Comparison of ENCODE assay signal across 26 cellular contexts in the genomic region with DNA sequence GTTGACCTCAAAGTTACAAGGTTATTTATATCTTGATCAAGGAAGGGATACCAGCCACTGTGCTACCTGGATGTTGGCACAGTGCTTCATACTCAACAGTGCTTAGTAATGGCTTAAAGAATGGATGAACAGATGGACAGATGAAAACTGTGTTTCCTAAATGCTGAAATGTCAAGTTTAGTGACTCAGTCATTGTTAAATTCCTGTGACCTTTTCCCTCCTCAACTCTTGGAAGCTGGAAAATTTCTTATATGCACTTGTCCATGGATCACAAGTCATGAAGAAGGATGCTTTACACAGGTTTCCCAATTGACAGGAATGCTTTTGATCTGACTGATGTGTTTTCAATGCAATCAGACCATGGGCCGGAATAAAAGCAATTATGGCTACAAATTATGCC.
"Had no signal": no experiment of that assay in that cellular context is flagged by ENCODE, and none has a peak within 500 bp of the region (broad histone marks: within the 10 kb centered on the region; RNA-seq: fewer than 3 reads in every experiment).

No MANE protein-coding gene starts in this region.

- H3K9me3 Mint-ChIP-seq: naive thymus-derived CD8-positive, alpha-beta T cell; natural killer cell treated with Interleukin-12 subunit alpha and Interleukin-12 subunit beta and Interleukin-15 and Interleukin-18, amount 100 ng/mL, for 72 hours; nephron progenitor cell; neural crest cell; stimulated activated effector memory CD8-positive, alpha-beta T cell treated with anti-CD3 and anti-CD28 coated beads, Interleukin-12 subunit alpha, Interleukin-12 subunit beta, amount 100 ng/mL, for 72 hours; stimulated activated naive B cell treated with anti-CD40 and anti-IgM and Interleukin-4, amounts not matched to agents 10 μg/mL and 1 μg/mL and 100 μg/mL, for 72 hours; stimulated activated naive CD8-positive, alpha-beta T cell treated with anti-CD3 and anti-CD28 coated beads, Interleukin-15, Interleukin-2, amounts not matched to agents 100 ng/mL and 50 ng/mL, for 24 hours; type B pancreatic cell had no signal

- ATAC-seq: naive thymus-derived CD8-positive, alpha-beta T cell; natural killer cell treated with Interleukin-12 subunit alpha and Interleukin-12 subunit beta and Interleukin-15 and Interleukin-18, amount 100 ng/mL, for 72 hours; right cardiac atrium; right lobe of liver; stimulated activated effector memory CD8-positive, alpha-beta T cell treated with anti-CD3 and anti-CD28 coated beads, Interleukin-12 subunit alpha, Interleukin-12 subunit beta, amount 100 ng/mL, for 72 hours; stimulated activated naive B cell treated with anti-CD40 and anti-IgM and Interleukin-4, amounts not matched to agents 10 μg/mL and 1 μg/mL and 100 μg/mL, for 72 hours had no signal

- H3K4me1 ChIP-seq: prostate gland, sigmoid colon, vagina had no signal

- H3K27me3 Mint-ChIP-seq: natural killer cell treated with Interleukin-12 subunit alpha and Interleukin-12 subunit beta and Interleukin-15 and Interleukin-18, amount 100 ng/mL, for 72 hours; stimulated activated naive CD8-positive, alpha-beta T cell treated with anti-CD3 and anti-CD28 coated beads, Interleukin-15, Interleukin-2, amounts not matched to agents 100 ng/mL and 50 ng/mL, for 24 hours; type B pancreatic cell had no signal

- H3K4me3 ChIP-seq: pancreas, prostate gland, right lobe of liver, sigmoid colon, stomach, thoracic aorta, tibial artery, transverse colon, vagina had no signal

- H3K27ac ChIP-seq: neutrophil, prostate gland, right lobe of liver, sigmoid colon, stomach, thoracic aorta, tibial artery, transverse colon, vagina had no signal

- DNase-seq: naive thymus-derived CD8-positive, alpha-beta T cell; nephron progenitor cell; nucleus accumbens; pancreas; right cardiac atrium; right lobe of liver; sigmoid colon; small intestine; stimulated activated CD4-positive, alpha-beta T cell treated with anti-CD3 and anti-CD28 coated beads, Interleukin-15, amount 100 ng/mL, for 24 hours; stimulated activated CD4-positive, alpha-beta T cell treated with anti-CD3 and anti-CD28 coated beads, Interleukin-2, amount 100 ng/mL, for 24 hours; stimulated activated CD4-positive, alpha-beta T cell treated with anti-CD3 and anti-CD28 coated beads, Interleukin-2, amount 100 ng/mL, for 48 hours; stimulated activated CD4-positive, alpha-beta T cell treated with anti-CD3 and anti-CD28 coated beads, Interleukin-4, amount 100 ng/mL, for 24 hours; stimulated activated naive B cell treated with anti-CD40 and anti-IgM and Interleukin-4, amounts not matched to agents 10 μg/mL and 1 μg/mL and 100 μg/mL, for 72 hours; stimulated activated naive CD4-positive, alpha-beta T cell treated with Interleukin-2 at 50 U/mL for 16 hours; stomach; tibial artery; transverse colon had no signal

- H3K36me3 Mint-ChIP-seq: natural killer cell treated with Interleukin-12 subunit alpha and Interleukin-12 subunit beta and Interleukin-15 and Interleukin-18, amount 100 ng/mL, for 72 hours; stimulated activated naive B cell treated with anti-CD40 and anti-IgM and Interleukin-4, amounts not matched to agents 10 μg/mL and 1 μg/mL and 100 μg/mL, for 72 hours; type B pancreatic cell had no signal

- H3K27ac Mint-ChIP-seq: naive thymus-derived CD8-positive, alpha-beta T cell; natural killer cell treated with Interleukin-12 subunit alpha and Interleukin-12 subunit beta and Interleukin-15 and Interleukin-18, amount 100 ng/mL, for 72 hours; nephron progenitor cell; stimulated activated effector memory CD8-positive, alpha-beta T cell treated with anti-CD3 and anti-CD28 coated beads, Interleukin-12 subunit alpha, Interleukin-12 subunit beta, amount 100 ng/mL, for 72 hours; stimulated activated naive B cell treated with anti-CD40 and anti-IgM and Interleukin-4, amounts not matched to agents 10 μg/mL and 1 μg/mL and 100 μg/mL, for 72 hours; stimulated activated naive CD8-positive, alpha-beta T cell treated with anti-CD3 and anti-CD28 coated beads, Interleukin-15, Interleukin-2, amounts not matched to agents 100 ng/mL and 50 ng/mL, for 24 hours had no signal

- H3K36me3 ChIP-seq: pancreas, prostate gland, sigmoid colon, stomach, thoracic aorta, tibial artery, transverse colon, vagina had no signal

- H3K4me1 Mint-ChIP-seq: nephron progenitor cell; neural crest cell; stimulated activated effector memory CD8-positive, alpha-beta T cell treated with anti-CD3 and anti-CD28 coated beads, Interleukin-12 subunit alpha, Interleukin-12 subunit beta, amount 100 ng/mL, for 72 hours had no signal

- H3K27me3 ChIP-seq: neutrophil, pancreas, right lobe of liver, sigmoid colon, stomach, tibial artery, transverse colon, vagina had no signal

- H3K4me3 Mint-ChIP-seq: naive thymus-derived CD8-positive, alpha-beta T cell; natural killer cell treated with Interleukin-12 subunit alpha and Interleukin-12 subunit beta and Interleukin-15 and Interleukin-18, amount 100 ng/mL, for 72 hours; nephron progenitor cell; neural crest cell; stimulated activated effector memory CD8-positive, alpha-beta T cell treated with anti-CD3 and anti-CD28 coated beads, Interleukin-12 subunit alpha, Interleukin-12 subunit beta, amount 100 ng/mL, for 72 hours; stimulated activated naive B cell treated with anti-CD40 and anti-IgM and Interleukin-4, amounts not matched to agents 10 μg/mL and 1 μg/mL and 100 μg/mL, for 72 hours; stimulated activated naive CD8-positive, alpha-beta T cell treated with anti-CD3 and anti-CD28 coated beads, Interleukin-15, Interleukin-2, amounts not matched to agents 100 ng/mL and 50 ng/mL, for 24 hours; type B pancreatic cell had no signal

- H3K9me3 ChIP-seq: neutrophil, pancreas, prostate gland, right lobe of liver, sigmoid colon, stomach, thoracic aorta, tibial artery, transverse colon, vagina had no signal
